ENCODE assay signal across 16 cellular contexts in genomic region chr5:113273949-113274348, GRCh38.
DNase-seq lines count a peak whose midpoint lies in the region; ATAC-seq and TF ChIP-seq lines count a peak whose summit lies in the region.
"Had no signal": no experiment of that assay in that cellular context is flagged by ENCODE, and none has a peak within 500 bp of the region (broad histone marks: within the 10 kb centered on the region; RNA-seq: fewer than 3 reads in every experiment).

No MANE protein-coding gene starts in this region.

- no peak overlapping the region for H2AFZ ChIP-seq in osteoblast (ENCODE audit: low read length)

- no peaks in the 10 kb centered on the region for H3K36me3 ChIP-seq in osteoblast (ENCODE audit: insufficient read depth, low read length)
- H3K36me3 ChIP-seq: MG63, suprapubic skin had no signal

- intact Hi-C loops in activated CD4-positive, alpha-beta T cell treated with anti-CD3 and anti-CD28 coated beads for 36 hours (cut with DNase I, micrococcal nuclease), result no loop called here
- intact Hi-C loops in MCF 10A (cut with micrococcal nuclease), result no loop called here

- H3K27ac ChIP-seq in osteoblast (ENCODE audit: low read depth, low read length), result no peak overlapping the region
- H3K27ac ChIP-seq: suprapubic skin had no signal

- H3K4me1 ChIP-seq in osteoblast (ENCODE audit: insufficient read depth, low read length), result peaks cover 7% of the 10 kb centered on the region

- no peak for DNase-seq in activated CD4-positive, alpha-beta T cell treated with anti-CD3 and anti-CD28 coated beads for 36 hours
- no peak for DNase-seq in activated CD4-positive, alpha-beta T cell treated with anti-CD3 and anti-CD28 coated beads, Interleukin-2, amount 50 U/mL, for 1 hour
- DNase-seq in NCI-H69 (lab: John Stamatoyannopoulos, UW) (peak; percentile 82), osteoblast (ENCODE audit: insufficient read length, low spot score, missing footprints) (peak; percentile 32), UCSD-AML1 (lab: John Stamatoyannopoulos, UW; ENCODE audit: unreplicated experiment) (no peak), MCF 10A (ENCODE audit: unreplicated experiment) (no peak)
- no peak for DNase-seq in activated naive CD4-positive, alpha-beta T cell (lab: John Stamatoyannopoulos, UW)
- DNase-seq: 8988T, activated T-cell treated with anti-CD3 and anti-CD28 coated beads for 4 hours, MG63, occipital lobe, SIG-M5 had no signal

- no peak overlapping the region for H3K4me2 ChIP-seq in osteoblast (ENCODE audit: insufficient read depth, low read length)
- H3K4me2 ChIP-seq: smooth muscle cell had no signal

- H3K79me2 ChIP-seq in osteoblast (ENCODE audit: insufficient read depth, low read length), result no peaks in the 10 kb centered on the region

- no peaks in the 10 kb centered on the region for H3K9me3 Mint-ChIP-seq in activated CD4-positive, alpha-beta T cell treated with anti-CD3 and anti-CD28 coated beads for 36 hours (ENCODE audit: low read depth)
- no peaks in the 10 kb centered on the region for H3K9me3 Mint-ChIP-seq in MCF 10A (ENCODE audit: unreplicated experiment)
- H3K9me3 Mint-ChIP-seq: dendritic cell treated with granulocyte-macrophage colony-stimulating factor and Interleukin-4, amounts not matched to agents 40 ng/mL and 50 ng/mL, for 4 days had no signal

- H3K9me3 ChIP-seq in osteoblast (ENCODE audit: low read depth, low read length), result no peaks in the 10 kb centered on the region
- H3K9me3 ChIP-seq: MG63, suprapubic skin had no signal

- ATAC-seq in activated CD4-positive, alpha-beta T cell treated with anti-CD3 and anti-CD28 coated beads for 36 hours, result peak; percentile 65
- peak; percentile 72 for ATAC-seq in GM21825 (IDR thresholded peaks at IDR 0.05; ENCODE audit: unreplicated experiment)

- H3K36me3 Mint-ChIP-seq in activated CD4-positive, alpha-beta T cell treated with anti-CD3 and anti-CD28 coated beads for 36 hours (ENCODE audit: low read depth), result no peaks in the 10 kb centered on the region
- no peaks in the 10 kb centered on the region for H3K36me3 Mint-ChIP-seq in MCF 10A (ENCODE audit: insufficient read depth, unreplicated experiment)

- CTCF ChIA-PET in activated CD4-positive, alpha-beta T cell treated with anti-CD3 and anti-CD28 coated beads for 36 hours (lab: Charles Lee), result interaction anchor here (1.0 kb wide), 1 partner anchor 10 kb away, joined by 4 read pairs; no protein-coding TSS in a partner anchor
- CTCF ChIA-PET in MCF 10A (lab: Yijun Ruan, JAX), result no interaction called here

- H3K27ac Mint-ChIP-seq in activated CD4-positive, alpha-beta T cell treated with anti-CD3 and anti-CD28 coated beads for 36 hours, result no peak overlapping the region
- no peak overlapping the region for H3K27ac Mint-ChIP-seq in MCF 10A (ENCODE audit: low read depth, unreplicated experiment)
- H3K27ac Mint-ChIP-seq: dendritic cell treated with granulocyte-macrophage colony-stimulating factor and Interleukin-4, amounts not matched to agents 40 ng/mL and 50 ng/mL, for 4 days had no signal

- no peaks in the 10 kb centered on the region for H3K27me3 ChIP-seq in osteoblast (ENCODE audit: insufficient read depth, low read length)
- H3K27me3 ChIP-seq: MG63, suprapubic skin had no signal

- H4K20me1 ChIP-seq in osteoblast (ENCODE audit: insufficient read depth, low read length), result no peaks in the 10 kb centered on the region

- no peak overlapping the region for H3K4me3 ChIP-seq in osteoblast (ENCODE audit: insufficient read depth, low read length)
- H3K4me3 ChIP-seq: MG63, smooth muscle cell, suprapubic skin had no signal

- BruUV-seq in MCF 10A (replicated peaks; lab: Mats Ljungman, UMichigan), result no TSS peak

- peaks cover 18% of the 10 kb centered on the region for H3K4me1 Mint-ChIP-seq in activated CD4-positive, alpha-beta T cell treated with anti-CD3 and anti-CD28 coated beads for 36 hours
- H3K4me1 Mint-ChIP-seq in MCF 10A (ENCODE audit: insufficient read depth, unreplicated experiment), result peaks cover 16% of the 10 kb centered on the region

- TF ChIP-seq CTCF in osteoblast (IDR thresholded peaks at IDR 0.05; ENCODE audit: extremely low read depth, low read depth, low read length), result no peak
- TF ChIP-seq CTCF in MCF 10A (IDR thresholded peaks at IDR 0.05; ENCODE audit: unreplicated experiment), result no peak

- H3K4me3 Mint-ChIP-seq in activated CD4-positive, alpha-beta T cell treated with anti-CD3 and anti-CD28 coated beads for 36 hours, result no peak overlapping the region
- H3K4me3 Mint-ChIP-seq in MCF 10A (ENCODE audit: unreplicated experiment), result no peak overlapping the region
- H3K4me3 Mint-ChIP-seq: dendritic cell treated with granulocyte-macrophage colony-stimulating factor and Interleukin-4, amounts not matched to agents 40 ng/mL and 50 ng/mL, for 4 days had no signal

- H3K27me3 Mint-ChIP-seq in activated CD4-positive, alpha-beta T cell treated with anti-CD3 and anti-CD28 coated beads for 36 hours, result no peaks in the 10 kb centered on the region
- no peaks in the 10 kb centered on the region for H3K27me3 Mint-ChIP-seq in MCF 10A (ENCODE audit: insufficient read depth, unreplicated experiment)

- POLR2A ChIA-PET in activated CD4-positive, alpha-beta T cell treated with anti-CD3 and anti-CD28 coated beads for 36 hours (lab: Charles Lee), result no interaction called here
- POLR2A ChIA-PET in MCF 10A (lab: Yijun Ruan, JAX), result interaction anchor here (1.2 kb wide), 1 partner anchor 20 kb away, joined by 3 read pairs; no protein-coding TSS in a partner anchor

Comparison
In these comparisons a context has a peak if more than half of its experiments do, and no peak if none do; other contexts are left out.
1. DNase-seq: peak in NCI-H69 (single experiment) and osteoblast (single experiment); none in activated CD4-positive, alpha-beta T cell treated with anti-CD3 and anti-CD28 coated beads for 36 hours (single experiment), activated CD4-positive, alpha-beta T cell treated with anti-CD3 and anti-CD28 coated beads, Interleukin-2, amount 50 U/mL, for 1 hour (single experiment), UCSD-AML1 (single experiment), activated naive CD4-positive, alpha-beta T cell (0 of 4) and MCF 10A (single experiment).